8 cellular contexts compared by ENCODE assay signal in the genomic region with DNA sequence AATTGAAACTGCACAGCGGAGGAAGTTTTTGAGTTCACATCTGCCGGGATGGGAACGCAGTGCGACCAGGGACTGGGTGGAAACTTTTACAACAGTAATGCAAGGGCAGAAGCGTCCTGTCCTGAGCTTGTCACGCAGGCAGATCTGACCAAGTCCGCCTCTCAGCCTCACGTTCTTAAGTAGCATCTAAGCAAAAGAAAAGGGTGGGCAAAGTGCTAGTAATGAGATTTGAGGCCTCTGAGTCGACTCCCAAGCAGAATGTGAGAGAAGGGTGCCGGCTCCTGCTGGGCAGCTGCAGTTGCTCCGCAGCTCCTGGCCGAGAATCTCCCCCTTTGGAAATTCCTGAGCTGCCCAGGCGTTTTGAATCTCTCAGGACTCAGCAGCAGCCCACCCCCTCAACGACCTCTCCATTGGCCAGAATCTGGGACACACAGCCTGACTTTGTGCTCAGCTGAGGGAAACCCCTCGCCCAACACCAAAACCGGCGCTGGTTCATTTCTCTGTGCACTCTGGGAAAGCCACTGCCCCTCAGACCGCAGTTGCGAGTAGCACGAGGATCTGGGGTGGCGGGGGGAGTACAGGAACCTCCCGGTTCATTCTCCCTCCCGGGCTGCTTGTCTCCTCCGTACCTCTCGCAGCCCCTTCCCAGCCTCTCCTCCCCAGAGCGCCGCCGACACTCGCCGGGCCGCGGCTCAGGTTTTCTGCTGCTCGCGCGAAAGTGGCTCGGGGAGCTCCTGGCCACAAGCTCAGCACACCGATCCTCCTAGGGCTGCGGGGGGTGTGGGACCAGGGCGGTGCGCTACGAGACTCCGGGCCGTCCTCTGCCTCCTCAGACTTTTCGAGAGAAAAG. TPM values are rescaled to one million over a fixed set of nuclear protein-coding genes. Genes with fewer than 3 reads are reported as not detected.
DNase-seq lines count a peak whose midpoint lies in the region; ATAC-seq and TF ChIP-seq lines count a peak whose summit lies in the region.

No MANE protein-coding gene starts in this region.

- peaks cover 7% of the 10 kb centered on the region for H3K9me3 ChIP-seq in left ventricle myocardium inferior (replicated peaks)

- peak overlapping the region; percentile 83 for H3K4me3 ChIP-seq in left ventricle myocardium inferior

- H3K27ac Mint-ChIP-seq in activated naive CD4-positive, alpha-beta T cell treated with anti-CD3 and anti-CD28 coated beads, Interleukin-2, amount 50 U/mL, for 72 hours: peak overlapping the region; percentile 99

- peak; percentile 13 for DNase-seq in DMS79 treated with DMSO at 0.1 percent for 48 hours (lab: John Stamatoyannopoulos, UW)
- no peak for DNase-seq in DMS79 (lab: John Stamatoyannopoulos, UW)
- DNase-seq in RPMI8226: peak; percentile 72
- DNase-seq in activated naive CD4-positive, alpha-beta T cell treated with anti-CD3 and anti-CD28 coated beads, Interleukin-2, amount 50 U/mL, for 72 hours (ENCODE audit: low spot score in 2 of 2): peak; percentile 75 to 91
- DNase-seq in left ventricle myocardium inferior: peak; percentile 43
- DNase-seq in retina: peak; percentile 94
- DNase-seq in NCI-H446 treated with DMSO at 0.1 percent for 48 hours (lab: John Stamatoyannopoulos, UW): no peak

- peaks cover 7 to 13% of the 10 kb centered on the region in 2 donors for H3K9me3 Mint-ChIP-seq in activated naive CD4-positive, alpha-beta T cell treated with anti-CD3 and anti-CD28 coated beads, Interleukin-2, amount 50 U/mL, for 72 hours

- peak overlapping the region; percentile 98 for H3K27ac ChIP-seq in left ventricle myocardium inferior (replicated peaks)

- H3K27me3 ChIP-seq in left ventricle myocardium inferior (ENCODE audit: low read depth): no peaks in the 10 kb centered on the region

- peaks cover 8% of the 10 kb centered on the region for H3K36me3 ChIP-seq in left ventricle myocardium inferior

- H3K4me1 ChIP-seq in left ventricle myocardium inferior: peaks cover 61% of the 10 kb centered on the region

- TF ChIP-seq CTCF in left ventricle myocardium inferior (IDR thresholded peaks at IDR 0.05; ENCODE audit: borderline replicate concordance): no peak

- H3K36me3 Mint-ChIP-seq in activated naive CD4-positive, alpha-beta T cell treated with anti-CD3 and anti-CD28 coated beads, Interleukin-2, amount 50 U/mL, for 72 hours: peaks cover 66 to 82% of the 10 kb centered on the region in 2 donors

- intact Hi-C loops in left ventricle myocardium inferior (cut with micrococcal nuclease): no loop called here

- ATAC-seq in HG02943 (IDR thresholded peaks at IDR 0.05; ENCODE audit: low read depth, unreplicated experiment): peak; percentile 41
- ATAC-seq in activated naive CD4-positive, alpha-beta T cell treated with anti-CD3 and anti-CD28 coated beads, Interleukin-2, amount 50 U/mL, for 72 hours: peak; percentile 55 to 67

RNA-seq across cellular contexts. Expression of a gene that starts 0.9 kb away (rescaled TPM):
- total RNA-seq in activated naive CD4-positive, alpha-beta T cell treated with anti-CD3 and anti-CD28 coated beads, Interleukin-2, amount 50 U/mL, for 72 hours: 100 to 1,000 TPM; 125 to 221 TPM
- total RNA-seq in left ventricle myocardium inferior: 54.9 TPM

Comparison
In these comparisons a context has a peak if more than half of its experiments do, and no peak if none do; other contexts are left out.
1. DNase-seq: peak in DMS79 treated with DMSO at 0.1 percent for 48 hours (single experiment), RPMI8226 (single experiment), activated naive CD4-positive, alpha-beta T cell treated with anti-CD3 and anti-CD28 coated beads, Interleukin-2, amount 50 U/mL, for 72 hours (2 of 2), left ventricle myocardium inferior (single experiment) and retina (single experiment); none in DMS79 (single experiment) and NCI-H446 treated with DMSO at 0.1 percent for 48 hours (single experiment).